Comparison of ENCODE assay signal across 8 cellular contexts in genomic region chr15:25693321-25694237, GRCh38.
DNase-seq lines count a peak whose midpoint lies in the region; ATAC-seq and TF ChIP-seq lines count a peak whose summit lies in the region.

No MANE protein-coding gene starts in this region.

- peak; percentile 29 for TF ChIP-seq CTCF in CD8-positive, alpha-beta T cell (IDR thresholded peaks at IDR 0.05)
- TF ChIP-seq CTCF in LNCAP (IDR thresholded peaks at IDR 0.05), result peak; percentile 65

- H3K4me1 Mint-ChIP-seq in CD8-positive, alpha-beta T cell (ENCODE audit: low read depth), result no peaks in the 10 kb centered on the region

- H3K9me3 Mint-ChIP-seq in CD8-positive, alpha-beta T cell, result no peaks in the 10 kb centered on the region

- no peaks in the 10 kb centered on the region for H3K27me3 ChIP-seq in CD8-positive, alpha-beta T cell (ENCODE audit: insufficient read depth, low read length)

- peak in 2 of 7 experiments; percentile 26 to 27 for DNase-seq in CD8-positive, alpha-beta T cell
- DNase-seq in activated naive CD4-positive, alpha-beta T cell treated with Interleukin-2 at 50 U/mL for 16 hours, result peak; percentile 27
- peak; percentile 69 for DNase-seq in iPS-NIHi11 (ENCODE audit: low spot score)
- peak; percentile 16 for DNase-seq in stimulated activated CD8-positive, alpha-beta memory T cell treated with anti-CD3 and anti-CD28 coated beads, Interleukin-4, amount 100 ng/mL, for 24 hours (ENCODE audit: low read depth)
- DNase-seq in NCI-H2196 (lab: John Stamatoyannopoulos, UW; ENCODE audit: unreplicated experiment), result no peak
- DNase-seq in HPDE6-E6E7 (ENCODE audit: extremely low spot score), result no peak

- peaks cover 77% of the 10 kb centered on the region for H3K36me3 Mint-ChIP-seq in CD8-positive, alpha-beta T cell

- H3K9me3 ChIP-seq in CD8-positive, alpha-beta T cell (ENCODE audit: low read length), result no peaks in the 10 kb centered on the region

- no peak for ATAC-seq in CD8-positive, alpha-beta T cell
- ATAC-seq in HG03469 (IDR thresholded peaks at IDR 0.05; ENCODE audit: unreplicated experiment), result no peak

- H3K27ac ChIP-seq in CD8-positive, alpha-beta T cell (ENCODE audit: low read depth, low read length), result no peak overlapping the region

- intact Hi-C loops in CD8-positive, alpha-beta T cell (cut with DNase I, micrococcal nuclease), result loop anchor here in 1 of 2 experiments (2.0 kb wide), 1 partner anchor 239 kb away; no protein-coding TSS in a partner anchor

- CTCF ChIA-PET in CD8-positive, alpha-beta T cell (lab: Charles Lee), result interaction anchor here (1.5 to 2.2 kb wide), 2 partner anchors 10 to 240 kb away, joined by 3 to 10 read pairs; no protein-coding TSS in a partner anchor

- H3K27ac Mint-ChIP-seq in CD8-positive, alpha-beta T cell, result no peak overlapping the region

- no peak overlapping the region for H3K4me3 ChIP-seq in CD8-positive, alpha-beta T cell (ENCODE audit: low read depth, low read length)

- no peaks in the 10 kb centered on the region for H3K4me1 ChIP-seq in CD8-positive, alpha-beta T cell (ENCODE audit: insufficient read depth, low read length)

- no peak overlapping the region for H3K4me3 Mint-ChIP-seq in CD8-positive, alpha-beta T cell

- H3K36me3 ChIP-seq in CD8-positive, alpha-beta T cell (ENCODE audit: insufficient read depth, low read length), result peaks cover 18% of the 10 kb centered on the region

- no peaks in the 10 kb centered on the region for H3K27me3 Mint-ChIP-seq in CD8-positive, alpha-beta T cell (ENCODE audit: low read depth)

- POLR2A ChIA-PET in CD8-positive, alpha-beta T cell (lab: Charles Lee), result no interaction called here

Comparison
In these comparisons a context has a peak if more than half of its experiments do, and no peak if none do; other contexts are left out.
1. DNase-seq: peak in activated naive CD4-positive, alpha-beta T cell treated with Interleukin-2 at 50 U/mL for 16 hours (single experiment), iPS-NIHi11 (single experiment) and stimulated activated CD8-positive, alpha-beta memory T cell treated with anti-CD3 and anti-CD28 coated beads, Interleukin-4, amount 100 ng/mL, for 24 hours (single experiment); none in NCI-H2196 (single experiment) and HPDE6-E6E7 (single experiment).